33 cellular contexts compared by ENCODE assay signal in genomic region chr15:100073982-100074381, GRCh38.
"Had no signal": no experiment of that assay in that cellular context is flagged by ENCODE, and none has a peak within 500 bp of the region (broad histone marks: within the 10 kb centered on the region; RNA-seq: fewer than 3 reads in every experiment).

No MANE protein-coding gene starts in this region.

- H3K4me3 Mint-ChIP-seq: activated B cell treated with CpG ODN at 0.5 μM for 24 hours; activated CD8-positive, alpha-beta memory T cell treated with anti-CD3 and anti-CD28 coated beads, Interleukin-2, amount 10 ng/mL, durations not matched to agents 7 days and 5 days; activated CD8-positive, alpha-beta T cell treated with anti-CD3 and anti-CD28 coated beads, Interleukin-2, amount 10 ng/mL, durations not matched to agents 7 days and 5 days; activated naive CD4-positive, alpha-beta T cell treated with anti-CD3 and anti-CD28 coated beads for 36 hours; activated naive CD4-positive, alpha-beta T cell treated with anti-CD3 and anti-CD28 coated beads, Interleukin-2, amount 50 U/mL, for 24 hours; activated naive CD8-positive, alpha-beta T cell treated with anti-CD3 and anti-CD28 coated beads for 36 hours; activated naive CD8-positive, alpha-beta T cell treated with anti-CD3 and anti-CD28 coated beads, Interleukin-2, amount 50 U/mL, for 24 hours; activated T-helper 1 cell treated with anti-CD3 and anti-CD28 coated beads, Interleukin-12 subunit alpha, Interleukin-12 subunit beta, Interleukin-2, Interleukin-4 antibody, amounts not matched to agents 30 ng/mL and 10 ng/mL and 1 ng/mL, durations not matched to agents 14 hours and 24 hours and 36 hours; central memory CD8-positive, alpha-beta T cell; dendritic cell treated with granulocyte-macrophage colony-stimulating factor and Interleukin-4, amounts not matched to agents 40 ng/mL and 50 ng/mL, for 4 days; endodermal cell; T-helper 17 cell; T-helper 2 cell treated with Interferon-gamma antibody and Interleukin-4, amounts not matched to agents 5 μg/mL and 100 μg/mL, for 36 hours had no signal

- H3K36me3 ChIP-seq: adrenal gland, esophagus squamous epithelium, WERI-Rb-1 had no signal

- H3K27me3 Mint-ChIP-seq: activated B cell treated with CpG ODN at 0.5 μM for 24 hours; activated CD8-positive, alpha-beta memory T cell treated with anti-CD3 and anti-CD28 coated beads, Interleukin-2, amount 10 ng/mL, durations not matched to agents 7 days and 5 days; activated naive CD4-positive, alpha-beta T cell treated with anti-CD3 and anti-CD28 coated beads, Interleukin-2, amount 50 U/mL, for 24 hours; activated naive CD8-positive, alpha-beta T cell treated with anti-CD3 and anti-CD28 coated beads for 36 hours; activated naive CD8-positive, alpha-beta T cell treated with anti-CD3 and anti-CD28 coated beads, Interleukin-2, amount 50 U/mL, for 24 hours had no signal

- H3K27me3 ChIP-seq: adrenal gland, body of pancreas, dorsolateral prefrontal cortex, esophagus squamous epithelium had no signal

- H3K4me3 ChIP-seq: adrenal gland, body of pancreas, coronary artery, dorsolateral prefrontal cortex, esophagus squamous epithelium had no signal

- H3K4me1 Mint-ChIP-seq: activated B cell treated with CpG ODN at 0.5 μM for 24 hours; activated CD8-positive, alpha-beta memory T cell treated with anti-CD3 and anti-CD28 coated beads, Interleukin-2, amount 10 ng/mL, durations not matched to agents 7 days and 5 days; activated naive CD4-positive, alpha-beta T cell treated with anti-CD3 and anti-CD28 coated beads, Interleukin-2, amount 50 U/mL, for 24 hours; activated naive CD8-positive, alpha-beta T cell treated with anti-CD3 and anti-CD28 coated beads for 36 hours; activated naive CD8-positive, alpha-beta T cell treated with anti-CD3 and anti-CD28 coated beads, Interleukin-2, amount 50 U/mL, for 24 hours; central memory CD8-positive, alpha-beta T cell; endodermal cell had no signal

- H3K27ac ChIP-seq: adrenal gland, body of pancreas, coronary artery, dorsolateral prefrontal cortex, esophagus squamous epithelium, WERI-Rb-1 had no signal

- H3K36me3 Mint-ChIP-seq: activated CD8-positive, alpha-beta memory T cell treated with anti-CD3 and anti-CD28 coated beads, Interleukin-2, amount 10 ng/mL, durations not matched to agents 7 days and 5 days had no signal

- H3K4me1 ChIP-seq: esophagus squamous epithelium had no signal

- ATAC-seq: activated CD4-positive, CD25-positive, alpha-beta regulatory T cell treated with anti-CD3 and anti-CD28 coated beads, Interleukin-2, amount 50 U/mL, for 24 hours; activated CD8-positive, alpha-beta memory T cell treated with anti-CD3 and anti-CD28 coated beads, Interleukin-2, amount 10 ng/mL, durations not matched to agents 7 days and 5 days; activated CD8-positive, alpha-beta T cell treated with anti-CD3 and anti-CD28 coated beads, Interleukin-2, amount 10 ng/mL, durations not matched to agents 7 days and 5 days; activated naive CD8-positive, alpha-beta T cell treated with anti-CD3 and anti-CD28 coated beads, Interleukin-2, amount 50 U/mL, for 24 hours; body of pancreas; T-helper 17 cell had no signal

- H3K27ac Mint-ChIP-seq: activated B cell treated with CpG ODN at 0.5 μM for 24 hours; activated CD8-positive, alpha-beta memory T cell treated with anti-CD3 and anti-CD28 coated beads, Interleukin-2, amount 10 ng/mL, durations not matched to agents 7 days and 5 days; activated CD8-positive, alpha-beta T cell treated with anti-CD3 and anti-CD28 coated beads, Interleukin-2, amount 10 ng/mL, durations not matched to agents 7 days and 5 days; activated naive CD4-positive, alpha-beta T cell treated with anti-CD3 and anti-CD28 coated beads for 36 hours; activated naive CD4-positive, alpha-beta T cell treated with anti-CD3 and anti-CD28 coated beads, Interleukin-2, amount 50 U/mL, for 24 hours; activated naive CD8-positive, alpha-beta T cell treated with anti-CD3 and anti-CD28 coated beads for 36 hours; activated naive CD8-positive, alpha-beta T cell treated with anti-CD3 and anti-CD28 coated beads, Interleukin-2, amount 50 U/mL, for 24 hours; activated T-helper 1 cell treated with anti-CD3 and anti-CD28 coated beads, Interleukin-12 subunit alpha, Interleukin-12 subunit beta, Interleukin-2, Interleukin-4 antibody, amounts not matched to agents 30 ng/mL and 10 ng/mL and 1 ng/mL, durations not matched to agents 14 hours and 24 hours and 36 hours; activated T-helper 2 cell treated with anti-CD3 and anti-CD28 coated beads, Interferon-gamma antibody, Interleukin-2, Interleukin-4, amounts not matched to agents 10 μg/mL and 5 μg/mL and 100 μg/mL, durations not matched to agents 14 hours and 24 hours and 36 hours; dendritic cell treated with granulocyte-macrophage colony-stimulating factor and Interleukin-4, amounts not matched to agents 40 ng/mL and 50 ng/mL, for 4 days; endodermal cell; T-helper 17 cell; T-helper 2 cell treated with Interferon-gamma antibody and Interleukin-4, amounts not matched to agents 5 μg/mL and 100 μg/mL, for 36 hours had no signal

- DNase-seq: activated B cell treated with CpG ODN at 0.5 μM for 24 hours; activated CD4-positive, alpha-beta T cell treated with anti-CD3 and anti-CD28 coated beads for 48 hours; activated CD4-positive, alpha-beta T cell treated with anti-CD3 and anti-CD28 coated beads, Interleukin-2, amount 50 U/mL, for 1 hour; activated CD4-positive, alpha-beta T cell treated with anti-CD3 and anti-CD28 coated beads, Interleukin-2, amount 50 U/mL, for 48 hours; activated CD8-positive, alpha-beta memory T cell treated with anti-CD3 and anti-CD28 coated beads, Interleukin-2, amount 10 ng/mL, durations not matched to agents 7 days and 5 days; activated CD8-positive, alpha-beta memory T cell treated with anti-CD3 and anti-CD28 coated beads, Interleukin-2, amount 50 U/mL, for 4 hours; activated CD8-positive, alpha-beta T cell treated with anti-CD3 and anti-CD28 coated beads, Interleukin-2, amount 10 ng/mL, durations not matched to agents 7 days and 5 days; activated effector memory CD4-positive, alpha-beta T cell treated with anti-CD3 and anti-CD28 coated beads, Interleukin-2, amount 50 U/mL, for 16 hours; activated naive CD4-positive, alpha-beta T cell treated with anti-CD3 and anti-CD28 coated beads for 36 hours; activated naive CD8-positive, alpha-beta T cell treated with anti-CD3 and anti-CD28 coated beads for 36 hours; activated naive CD8-positive, alpha-beta T cell treated with anti-CD3 and anti-CD28 coated beads, Interleukin-2, amount 50 U/mL, for 24 hours; activated T-cell treated with anti-CD3 and anti-CD28 coated beads, Interleukin-2, amount 50 U/mL, for 1 hour; activated T-cell treated with anti-CD3 and anti-CD28 coated beads, Interleukin-2, amount 50 U/mL, for 48 hours; adrenal gland; amygdala; body of pancreas; dorsolateral prefrontal cortex; effector memory CD4-positive, alpha-beta T cell; endodermal cell; esophagus squamous epithelium; head of caudate nucleus; T-helper 1 cell; T-helper 17 cell; T1000; WERI-Rb-1 had no signal

- H3K9me3 Mint-ChIP-seq: activated B cell treated with CpG ODN at 0.5 μM for 24 hours; activated naive CD4-positive, alpha-beta T cell treated with anti-CD3 and anti-CD28 coated beads for 36 hours; activated naive CD4-positive, alpha-beta T cell treated with anti-CD3 and anti-CD28 coated beads, Interleukin-2, amount 50 U/mL, for 24 hours; activated T-helper 2 cell treated with anti-CD3 and anti-CD28 coated beads, Interferon-gamma antibody, Interleukin-2, Interleukin-4, amounts not matched to agents 10 μg/mL and 5 μg/mL and 100 μg/mL, durations not matched to agents 14 hours and 24 hours and 36 hours; central memory CD8-positive, alpha-beta T cell; T-helper 2 cell treated with Interferon-gamma antibody and Interleukin-4, amounts not matched to agents 5 μg/mL and 100 μg/mL, for 36 hours had no signal

- H3K9me3 ChIP-seq: adrenal gland, body of pancreas, esophagus squamous epithelium had no signal
